ENCODE assay signal across 8 cellular contexts in the genomic region with DNA sequence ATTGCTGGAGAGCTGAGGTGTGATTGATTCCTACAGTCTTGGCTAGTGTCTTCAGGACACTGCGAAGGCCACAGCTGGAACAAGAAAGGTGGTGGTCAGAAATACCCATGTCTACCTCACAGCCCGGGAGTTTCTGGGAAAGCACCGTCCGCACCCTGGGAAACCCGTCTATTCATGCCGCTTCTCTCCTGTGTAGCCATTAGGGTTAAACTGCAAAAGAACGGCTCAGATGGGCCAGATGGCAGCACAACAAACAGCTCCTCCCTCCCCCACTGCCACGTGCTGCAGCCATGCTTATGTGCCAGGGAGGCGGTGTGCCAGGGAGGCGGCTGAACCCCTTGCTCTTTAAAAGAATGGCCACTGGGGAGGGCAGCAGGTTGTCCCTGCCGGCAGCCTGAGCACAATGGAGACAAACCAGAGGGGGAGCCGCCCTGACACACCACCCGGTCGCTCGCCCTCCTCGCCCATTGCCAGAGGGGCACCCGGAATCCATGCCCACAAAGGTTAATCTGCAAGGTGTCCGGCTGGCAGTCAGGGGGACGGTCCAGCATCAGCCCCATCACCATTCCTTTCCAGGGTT.
DNase-seq lines count a peak whose midpoint lies in the region; ATAC-seq, FAIRE-seq and TF ChIP-seq lines count a peak whose summit lies in the region.

No MANE protein-coding gene starts in this region.

- no peaks in the 10 kb centered on the region for H3K27me3 ChIP-seq in body of pancreas
- H3K27me3 ChIP-seq in small intestine (ENCODE audit: control insufficient read depth in 2 of 2, insufficient read depth in 2 of 2, low read length in 2 of 2) = no peaks in the 10 kb centered on the region

- CTCF ChIA-PET in GM10248 (lab: Yijun Ruan, JAX) = interaction anchor here (1.0 to 4.9 kb wide), 8 partner anchors 9 to 82 kb away, joined by 3 to 46 read pairs (median 8); no protein-coding TSS in a partner anchor

- H3K9me3 ChIP-seq in body of pancreas (no peaks in the 10 kb centered on the region), small intestine (ENCODE audit: control insufficient read depth, low read depth) (no peaks in the 10 kb centered on the region)

- H3K4me3 ChIP-seq in body of pancreas (peak overlapping the region in 1 of 2 donors; percentile 4), small intestine (ENCODE audit: low read depth in 1 of 2, low read length in 2 of 2) (peak overlapping the region in 1 of 2 donors; percentile 6)

- TF ChIP-seq POLR2A in GM18951 (IDR thresholded peaks at IDR 0.05; ENCODE audit: extremely low read depth, insufficient read depth, insufficient read length) = peak; percentile 34
- peak in 2 of 3 donors; percentile 29 to 30 for TF ChIP-seq POLR2A in body of pancreas (IDR thresholded peaks at IDR 0.05)

- POLR2A ChIA-PET in GM10248 (lab: Yijun Ruan, JAX) = interaction anchor here (1.2 to 1.8 kb wide), 2 partner anchors 8 to 16 kb away, joined by 3 to 7 read pairs; no protein-coding TSS in a partner anchor

- H3K4me1 ChIP-seq in body of pancreas (peaks cover 38% of the 10 kb centered on the region), small intestine (ENCODE audit: control insufficient read depth in 2 of 2, insufficient read depth in 1 of 2, low read depth in 1 of 2, low read length in 1 of 2) (peaks cover 2 to 33% of the 10 kb centered on the region in 2 donors)

- intact Hi-C loops in body of pancreas (cut with DNase I) = no loop called here

- H3K36me3 ChIP-seq in body of pancreas (replicated peaks in 1 of 2; ENCODE audit: insufficient read depth in 1 of 2, low read depth in 2 of 2) (no peaks in the 10 kb centered on the region), small intestine (ENCODE audit: control insufficient read depth in 2 of 2, insufficient read depth in 2 of 2, low read length in 2 of 2) (no peaks in the 10 kb centered on the region)

- WGBS in body of pancreas, 2 donors = 2 to 8% methylated on average over 5 to 18 of the region's 19 CpGs
- WGBS in small intestine, 3 donors = 8 to 30% (median 22%) methylated on average over 19 of the region's 19 CpGs

- TF ChIP-seq CTCF in body of pancreas (IDR thresholded peaks at IDR 0.05) (peak in 4 of 7 experiments; percentile 5 to 40 (median 22)), GM10248 (IDR thresholded peaks at IDR 0.05; ENCODE audit: control extremely low read depth, extremely low read depth, low read depth, missing control alignments) (no peak)

- peak overlapping the region; percentile 59 to 83 (median 78) for H3K27ac ChIP-seq in body of pancreas
- H3K27ac ChIP-seq in small intestine (ENCODE audit: low read depth in 1 of 2, low read length in 1 of 2) = peak overlapping the region in 1 of 2 donors; percentile 46

- peak; percentile 92 for ATAC-seq in body of pancreas
- ATAC-seq in GM18907 (IDR thresholded peaks at IDR 0.05; ENCODE audit: unreplicated experiment) = no peak

- in situ Hi-C loops in ACHN (cut with HindIII; ENCODE audit: low pct_ligation_motif_present, low pct_unique_long_range_greater_than_20kb, low sequenced_read_pairs) = loop anchor here (25.0 kb wide), 1 partner anchor 230 kb away; no protein-coding TSS in a partner anchor
- in situ Hi-C loops in GM18951 (cut with MboI; ENCODE audit: low sequenced_read_pairs, unreplicated experiment) = no loop called here

- DNase-seq in ACHN (peak; percentile 64), NCI-H748 treated with DMSO at 0.1 percent for 48 hours (lab: John Stamatoyannopoulos, UW) (peak; percentile 50), body of pancreas (peak; percentile 86 to 96 (median 92)), iris pigment epithelial cell (ENCODE audit: low read depth) (peak; percentile 42), small intestine (peak; percentile 65), GM10248 (ENCODE audit: extremely low spot score) (no peak)

- no peak for FAIRE-seq in small intestine (lab: Jason Lieb, UNC)
